10 cellular contexts compared by ENCODE assay signal in the genomic region with DNA sequence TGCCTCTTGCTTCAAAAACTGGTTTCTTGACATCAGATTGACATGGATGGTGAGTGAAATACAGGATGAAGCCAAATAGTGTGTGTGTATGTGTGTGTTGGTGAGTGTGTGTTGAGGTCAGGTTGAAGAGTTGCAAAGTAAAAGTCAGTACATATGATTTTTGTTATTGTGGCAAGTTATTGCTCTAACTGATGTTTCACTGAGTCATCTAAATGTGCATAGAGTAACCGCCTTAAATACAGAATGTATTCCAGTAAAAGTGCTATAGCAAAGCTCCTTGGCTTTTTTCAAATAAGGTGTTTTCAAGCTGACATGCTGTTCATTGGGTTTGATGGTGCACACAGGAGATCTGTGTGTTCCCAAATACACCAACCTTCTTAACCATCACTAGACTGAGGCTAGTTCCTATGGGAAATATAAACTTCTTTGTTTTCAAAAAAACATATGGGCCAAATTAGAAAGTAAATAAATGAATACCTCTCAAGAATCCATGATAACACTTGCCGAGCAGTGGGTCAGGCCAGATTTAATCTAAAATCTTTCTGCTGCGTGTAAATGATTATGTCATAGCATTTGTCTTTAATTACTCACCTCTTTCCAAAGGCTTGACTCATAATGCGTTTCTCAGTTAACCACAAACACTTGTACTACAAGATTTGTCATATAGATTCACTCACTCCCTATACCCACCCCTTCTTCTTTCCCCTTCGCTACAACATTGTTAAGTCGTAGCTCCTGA.
DNase-seq lines count a peak whose midpoint lies in the region; ATAC-seq and TF ChIP-seq lines count a peak whose summit lies in the region.
"Had no signal": no experiment of that assay in that cellular context is flagged by ENCODE, and none has a peak within 500 bp of the region (broad histone marks: within the 10 kb centered on the region; RNA-seq: fewer than 3 reads in every experiment).

No MANE protein-coding gene starts in this region.

- intact Hi-C loops in activated CD8-positive, alpha-beta T cell treated with anti-CD3 and anti-CD28 coated beads for 36 hours (cut with micrococcal nuclease) = no loop called here
- intact Hi-C loops in upper lobe of right lung (cut with DNase I) = no loop called here

- H3K27me3 ChIP-seq in skeletal muscle satellite cell (ENCODE audit: control insufficient read depth, insufficient read depth, low read length) = peaks cover 5% of the 10 kb centered on the region
- no peaks in the 10 kb centered on the region for H3K27me3 ChIP-seq in upper lobe of right lung
- H3K27me3 ChIP-seq: BLaER1 had no signal

- no peaks in the 10 kb centered on the region for H3K36me3 ChIP-seq in skeletal muscle satellite cell (ENCODE audit: insufficient read depth, low read length)
- no peaks in the 10 kb centered on the region for H3K36me3 ChIP-seq in upper lobe of right lung
- H3K36me3 ChIP-seq: BLaER1 had no signal

- ATAC-seq in activated CD8-positive, alpha-beta T cell treated with anti-CD3 and anti-CD28 coated beads for 36 hours = peak; percentile 91
- no peak for ATAC-seq in activated CD8-positive, alpha-beta T cell treated with anti-CD3 and anti-CD28 coated beads, Interleukin-2, amount 10 ng/mL, durations not matched to agents 7 days and 5 days
- peak; percentile 77 for ATAC-seq in HG03558 (IDR thresholded peaks at IDR 0.05; ENCODE audit: extremely low read depth, unreplicated experiment)
- ATAC-seq in upper lobe of right lung = no peak
- ATAC-seq: naive thymus-derived CD4-positive, alpha-beta T cell had no signal

- CTCF ChIA-PET in activated CD8-positive, alpha-beta T cell treated with anti-CD3 and anti-CD28 coated beads for 36 hours (lab: Charles Lee) = no interaction called here
- CTCF ChIA-PET in activated CD8-positive, alpha-beta T cell treated with anti-CD3 and anti-CD28 coated beads, Interleukin-2, amount 10 ng/mL, durations not matched to agents 7 days and 5 days (lab: Charles Lee) = no interaction called here

- no peak overlapping the region for H3K4me3 Mint-ChIP-seq in activated CD8-positive, alpha-beta T cell treated with anti-CD3 and anti-CD28 coated beads for 36 hours
- no peak overlapping the region for H3K4me3 Mint-ChIP-seq in activated CD8-positive, alpha-beta T cell treated with anti-CD3 and anti-CD28 coated beads, Interleukin-2, amount 10 ng/mL, durations not matched to agents 7 days and 5 days
- H3K4me3 Mint-ChIP-seq: naive thymus-derived CD4-positive, alpha-beta T cell had no signal

- H3K27me3 Mint-ChIP-seq in activated CD8-positive, alpha-beta T cell treated with anti-CD3 and anti-CD28 coated beads for 36 hours = no peaks in the 10 kb centered on the region
- no peaks in the 10 kb centered on the region for H3K27me3 Mint-ChIP-seq in activated CD8-positive, alpha-beta T cell treated with anti-CD3 and anti-CD28 coated beads, Interleukin-2, amount 10 ng/mL, durations not matched to agents 7 days and 5 days (ENCODE audit: low read depth)
- H3K27me3 Mint-ChIP-seq: naive thymus-derived CD4-positive, alpha-beta T cell had no signal

- no peak overlapping the region for H3K27ac Mint-ChIP-seq in activated CD8-positive, alpha-beta T cell treated with anti-CD3 and anti-CD28 coated beads for 36 hours
- no peak overlapping the region for H3K27ac Mint-ChIP-seq in activated CD8-positive, alpha-beta T cell treated with anti-CD3 and anti-CD28 coated beads, Interleukin-2, amount 10 ng/mL, durations not matched to agents 7 days and 5 days
- H3K27ac Mint-ChIP-seq: naive thymus-derived CD4-positive, alpha-beta T cell had no signal

- peaks cover 4% of the 10 kb centered on the region for H3K36me3 Mint-ChIP-seq in activated CD8-positive, alpha-beta T cell treated with anti-CD3 and anti-CD28 coated beads for 36 hours (ENCODE audit: low read depth)
- no peaks in the 10 kb centered on the region for H3K36me3 Mint-ChIP-seq in activated CD8-positive, alpha-beta T cell treated with anti-CD3 and anti-CD28 coated beads, Interleukin-2, amount 10 ng/mL, durations not matched to agents 7 days and 5 days (ENCODE audit: low read depth)

- peak; percentile 32 for DNase-seq in activated CD8-positive, alpha-beta T cell treated with anti-CD3 and anti-CD28 coated beads for 36 hours
- no peak for DNase-seq in activated CD8-positive, alpha-beta T cell treated with anti-CD3 and anti-CD28 coated beads, Interleukin-2, amount 10 ng/mL, durations not matched to agents 7 days and 5 days
- DNase-seq in amniotic stem cell (lab: John Stamatoyannopoulos, UW) (peak; percentile 85), hypothalamus (lab: John Stamatoyannopoulos, UW) (no peak), upper lobe of right lung (no peak), HuH-7.5 (ENCODE audit: low spot score) (no peak)
- DNase-seq: naive thymus-derived CD4-positive, alpha-beta T cell had no signal

- H3K4me1 ChIP-seq in skeletal muscle satellite cell (ENCODE audit: control insufficient read depth, insufficient read depth, low read length) (peaks cover 37% of the 10 kb centered on the region), upper lobe of right lung (no peaks in the 10 kb centered on the region)
- H3K4me1 ChIP-seq: BLaER1 had no signal

- TF ChIP-seq CTCF in activated CD8-positive, alpha-beta T cell treated with anti-CD3 and anti-CD28 coated beads for 36 hours (IDR thresholded peaks at IDR 0.05) = no peak
- no peak for TF ChIP-seq CTCF in upper lobe of right lung (IDR thresholded peaks at IDR 0.05)

- H3K4me1 Mint-ChIP-seq in activated CD8-positive, alpha-beta T cell treated with anti-CD3 and anti-CD28 coated beads for 36 hours (ENCODE audit: low read depth) = peaks cover 9% of the 10 kb centered on the region
- H3K4me1 Mint-ChIP-seq in activated CD8-positive, alpha-beta T cell treated with anti-CD3 and anti-CD28 coated beads, Interleukin-2, amount 10 ng/mL, durations not matched to agents 7 days and 5 days (ENCODE audit: low read depth) = no peaks in the 10 kb centered on the region

- H3K27ac ChIP-seq in upper lobe of right lung = no peak overlapping the region
- H3K27ac ChIP-seq: BLaER1 had no signal

- H3K9me3 ChIP-seq in skeletal muscle satellite cell (replicated peaks; ENCODE audit: low read length) = no peaks in the 10 kb centered on the region
- H3K9me3 ChIP-seq in upper lobe of right lung = no peaks in the 10 kb centered on the region
- H3K9me3 ChIP-seq: BLaER1 had no signal

- POLR2A ChIA-PET in activated CD8-positive, alpha-beta T cell treated with anti-CD3 and anti-CD28 coated beads for 36 hours (lab: Charles Lee) = no interaction called here
- POLR2A ChIA-PET in activated CD8-positive, alpha-beta T cell treated with anti-CD3 and anti-CD28 coated beads, Interleukin-2, amount 10 ng/mL, durations not matched to agents 7 days and 5 days (lab: Charles Lee) = no interaction called here

- H3K4me3 ChIP-seq in skeletal muscle satellite cell (ENCODE audit: low read length) (peak overlapping the region; percentile 30), upper lobe of right lung (no peak overlapping the region)
- H3K4me3 ChIP-seq: BLaER1 had no signal

- peaks cover 14% of the 10 kb centered on the region for H3K9me3 Mint-ChIP-seq in activated CD8-positive, alpha-beta T cell treated with anti-CD3 and anti-CD28 coated beads for 36 hours
- H3K9me3 Mint-ChIP-seq in activated CD8-positive, alpha-beta T cell treated with anti-CD3 and anti-CD28 coated beads, Interleukin-2, amount 10 ng/mL, durations not matched to agents 7 days and 5 days (ENCODE audit: insufficient read depth) = no peaks in the 10 kb centered on the region

- peak overlapping the region; percentile 19 for H3K9ac ChIP-seq in skeletal muscle satellite cell (ENCODE audit: low read depth, low read length)
- H3K9ac ChIP-seq: BLaER1 had no signal

- H3K4me2 ChIP-seq in skeletal muscle satellite cell (ENCODE audit: low read length) = peak overlapping the region; percentile 69
- H3K4me2 ChIP-seq: BLaER1 had no signal

Comparison
In these comparisons a context has a peak if more than half of its experiments do, and no peak if none do; other contexts are left out.
1. ATAC-seq: peak in activated CD8-positive, alpha-beta T cell treated with anti-CD3 and anti-CD28 coated beads for 36 hours (single experiment) and HG03558 (single experiment); none in activated CD8-positive, alpha-beta T cell treated with anti-CD3 and anti-CD28 coated beads, Interleukin-2, amount 10 ng/mL, durations not matched to agents 7 days and 5 days (single experiment) and upper lobe of right lung (single experiment).
2. DNase-seq: peak in activated CD8-positive, alpha-beta T cell treated with anti-CD3 and anti-CD28 coated beads for 36 hours (single experiment) and amniotic stem cell (single experiment); none in activated CD8-positive, alpha-beta T cell treated with anti-CD3 and anti-CD28 coated beads, Interleukin-2, amount 10 ng/mL, durations not matched to agents 7 days and 5 days (single experiment), hypothalamus (0 of 51), upper lobe of right lung (single experiment) and HuH-7.5 (single experiment).